In genomic region chr9:133114886-133115603, GRCh38 we compare ENCODE assay signal across 8 cellular contexts. TPM values are rescaled to one million over a fixed set of nuclear protein-coding genes. Genes with fewer than 3 reads are reported as not detected.
DNase-seq lines count a peak whose midpoint lies in the region; TF ChIP-seq lines count a peak whose summit lies in the region.

No MANE protein-coding gene starts in this region.

- TF ChIP-seq CTCF in WERI-Rb-1 (IDR thresholded peaks at IDR 0.05; ENCODE audit: low read depth, low read length) (no peak), progenitor cell of endocrine pancreas (IDR thresholded peaks at IDR 0.05; ENCODE audit: unreplicated experiment) (no peak)

- DNase-seq in T-helper 1 cell, result no peak
- DNase-seq in WERI-Rb-1, result peak; percentile 48
- no peak for DNase-seq in immature natural killer cell
- peak in 5 of 49 donors; percentile 48 to 76 (median 53) for DNase-seq in substantia nigra (lab: John Stamatoyannopoulos, UW)
- no peak for DNase-seq in progenitor cell of endocrine pancreas (ENCODE audit: low spot score, unreplicated experiment)
- DNase-seq in germinal center (ENCODE audit: low spot score), result no peak
- no peak for DNase-seq in NCI-H526 (lab: John Stamatoyannopoulos, UW)

- no peak overlapping the region for H3K4me3 ChIP-seq in WERI-Rb-1 (ENCODE audit: low read depth, low read length)

- H3K9me3 ChIP-seq in WERI-Rb-1 (ENCODE audit: severe bottlenecking), result no peaks in the 10 kb centered on the region

- peak overlapping the region; percentile 82 for H3K27ac ChIP-seq in WERI-Rb-1
- H3K27ac ChIP-seq in substantia nigra (ENCODE audit: low read depth, low read length, poor library complexity, severe bottlenecking), result peak overlapping the region; percentile 99

- H3K9me3 Mint-ChIP-seq in T-helper 1 cell treated with Interleukin-12 subunit alpha and Interleukin-12 subunit beta and Interleukin-4 antibody, amounts not matched to agents 30 μg/mL and 1 μg/mL, for 36 hours, result no peaks in the 10 kb centered on the region
- H3K9me3 Mint-ChIP-seq in immature natural killer cell (no peaks in the 10 kb centered on the region), progenitor cell of endocrine pancreas (ENCODE audit: low read depth) (no peaks in the 10 kb centered on the region)

- H3K4me3 Mint-ChIP-seq in T-helper 1 cell treated with Interleukin-12 subunit alpha and Interleukin-12 subunit beta and Interleukin-4 antibody, amounts not matched to agents 30 μg/mL and 1 μg/mL, for 36 hours, result peak overlapping the region; percentile 37
- H3K4me3 Mint-ChIP-seq in immature natural killer cell (peak overlapping the region in 4 of 5 donors; percentile 6 to 66 (median 47)), progenitor cell of endocrine pancreas (ENCODE audit: low read depth) (no peak overlapping the region)

- H3K4me1 Mint-ChIP-seq in T-helper 1 cell treated with Interleukin-12 subunit alpha and Interleukin-12 subunit beta and Interleukin-4 antibody, amounts not matched to agents 30 μg/mL and 1 μg/mL, for 36 hours (ENCODE audit: low read depth), result peaks cover 45% of the 10 kb centered on the region
- H3K4me1 Mint-ChIP-seq in immature natural killer cell (peaks cover 63 to 78% of the 10 kb centered on the region in 2 donors), progenitor cell of endocrine pancreas (ENCODE audit: low read depth) (peaks cover 6% of the 10 kb centered on the region)

- H3K27me3 ChIP-seq in WERI-Rb-1 (ENCODE audit: insufficient read depth, low read depth, severe bottlenecking), result no peaks in the 10 kb centered on the region

- peak overlapping the region; percentile 84 for H3K27ac Mint-ChIP-seq in T-helper 1 cell treated with Interleukin-12 subunit alpha and Interleukin-12 subunit beta and Interleukin-4 antibody, amounts not matched to agents 30 μg/mL and 1 μg/mL, for 36 hours
- H3K27ac Mint-ChIP-seq in immature natural killer cell, result peak overlapping the region; percentile 69 to 96 (median 94)
- H3K27ac Mint-ChIP-seq in progenitor cell of endocrine pancreas, result no peak overlapping the region

- H3K36me3 ChIP-seq in WERI-Rb-1, result peaks cover 22% of the 10 kb centered on the region

- H3K27me3 Mint-ChIP-seq in T-helper 1 cell treated with Interleukin-12 subunit alpha and Interleukin-12 subunit beta and Interleukin-4 antibody, amounts not matched to agents 30 μg/mL and 1 μg/mL, for 36 hours (ENCODE audit: low read depth), result no peaks in the 10 kb centered on the region
- H3K27me3 Mint-ChIP-seq in immature natural killer cell (ENCODE audit: low read depth in 3 of 3), result peaks cover 0 to 12% (median 8%) of the 10 kb centered on the region in 3 donors
- H3K27me3 Mint-ChIP-seq in progenitor cell of endocrine pancreas, result no peaks in the 10 kb centered on the region

- H3K36me3 Mint-ChIP-seq in T-helper 1 cell treated with Interleukin-12 subunit alpha and Interleukin-12 subunit beta and Interleukin-4 antibody, amounts not matched to agents 30 μg/mL and 1 μg/mL, for 36 hours (ENCODE audit: low read depth), result peaks cover 9% of the 10 kb centered on the region
- H3K36me3 Mint-ChIP-seq in immature natural killer cell, result peaks cover 3 to 4% (median 4%) of the 10 kb centered on the region in 3 donors
- peaks cover 1% of the 10 kb centered on the region for H3K36me3 Mint-ChIP-seq in progenitor cell of endocrine pancreas (ENCODE audit: insufficient read depth)

RNA-seq across cellular contexts. Expression of gene RALGDS, which starts 6.0 kb away (rescaled TPM):
- 10 to 100 TPM; 31.2 to 68.8 (median 31.6) TPM for polyA plus RNA-seq in immature natural killer cell
- 82.3 and 84.6 TPM in 2 replicates for total RNA-seq in progenitor cell of endocrine pancreas

RNA-seq across cellular contexts. Expression of gene GBGT1, which starts 48.7 kb away (rescaled TPM):
- not detected for polyA plus RNA-seq in immature natural killer cell
- total RNA-seq in progenitor cell of endocrine pancreas, result 5.2 and 7.3 TPM in 2 replicates

RNA-seq across cellular contexts. Expression of gene CEL, which starts 53.3 kb away (rescaled TPM):
- not detected for polyA plus RNA-seq in immature natural killer cell
- 5.2 and 5.4 TPM in 2 replicates for total RNA-seq in progenitor cell of endocrine pancreas
